In the genomic region with DNA sequence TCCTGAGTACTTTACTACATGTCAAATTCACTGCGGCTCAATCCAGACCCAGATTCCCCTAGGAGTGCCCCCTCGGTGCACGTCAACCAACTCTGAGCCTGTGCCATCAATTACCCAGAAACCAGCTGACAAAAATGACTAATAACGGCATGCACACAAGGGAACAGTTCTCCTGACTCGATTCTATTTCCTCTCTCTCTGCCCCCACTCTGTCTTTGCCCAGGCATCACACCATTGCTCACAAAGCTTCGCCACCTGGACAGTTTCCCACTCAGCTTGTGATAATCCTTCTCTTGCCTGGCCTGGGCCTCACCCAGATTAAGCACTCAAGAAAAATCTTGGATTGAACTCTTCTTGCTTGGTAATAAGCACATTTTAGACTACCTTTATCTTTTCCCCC, we compare ENCODE assay signal across 14 cellular contexts.
A peak's percentile ranks its signal among the peaks of the same experiment; 100 is the strongest.
DNase-seq lines count a peak whose midpoint lies in the region; ATAC-seq and TF ChIP-seq lines count a peak whose summit lies in the region.
"Had no signal": no experiment of that assay in that cellular context is flagged by ENCODE, and none has a peak within 500 bp of the region (broad histone marks: within the 10 kb centered on the region; RNA-seq: fewer than 3 reads in every experiment).

No MANE protein-coding gene starts in this region.

- peak overlapping the region; percentile 70 for H3K27ac ChIP-seq in rectal smooth muscle tissue (ENCODE audit: low read depth, low read length)

- DNase-seq in GM04503 (ENCODE audit: low read depth) (peak; percentile 42), NCI-H524 treated with DMSO at 0.1 percent for 48 hours (lab: John Stamatoyannopoulos, UW) (peak; percentile 18), epithelial cell of esophagus (ENCODE audit: low read depth) (peak; percentile 88), NCI-H146 (lab: John Stamatoyannopoulos, UW) (no peak)
- DNase-seq in activated T-cell treated with anti-CD3 and anti-CD28 coated beads, Interleukin-2, amount 50 U/mL, for 1 hour = no peak
- DNase-seq: activated naive CD8-positive, alpha-beta T cell treated with anti-CD3 and anti-CD28 coated beads, Interleukin-2, amount 10 ng/mL, durations not matched to agents 7 days and 5 days; Caco-2; heart left ventricle; NCI-H2081; PC-3; stimulated activated CD4-positive, alpha-beta T cell treated with anti-CD3 and anti-CD28 coated beads, Interleukin-1b, Interleukin-23, amount 100 ng/mL, for 48 hours had no signal

- TF ChIP-seq CTCF in epithelial cell of esophagus (IDR thresholded peaks at IDR 0.05; ENCODE audit: insufficient read depth, low read depth, low read length, missing control alignments) = no peak

- ATAC-seq in GM18870 (IDR thresholded peaks at IDR 0.05; ENCODE audit: unreplicated experiment) = no peak
- ATAC-seq in GM18505 (IDR thresholded peaks at IDR 0.05; ENCODE audit: unreplicated experiment) = no peak
- ATAC-seq: heart left ventricle, PC-3 had no signal

- no peaks in the 10 kb centered on the region for H3K27me3 ChIP-seq in rectal smooth muscle tissue (ENCODE audit: control insufficient read depth, insufficient read depth, low read length)
- H3K27me3 ChIP-seq: heart left ventricle had no signal

- peaks cover 22% of the 10 kb centered on the region for H3K4me1 ChIP-seq in rectal smooth muscle tissue (ENCODE audit: control insufficient read depth, insufficient read depth, low read length)
- H3K4me1 ChIP-seq: Caco-2 had no signal

- H3K9ac ChIP-seq in rectal smooth muscle tissue (ENCODE audit: low read length) = no peak overlapping the region

- no peak overlapping the region for H3K4me3 ChIP-seq in epithelial cell of esophagus (ENCODE audit: low read length)
- H3K4me3 ChIP-seq in rectal smooth muscle tissue (ENCODE audit: low read length) = no peak overlapping the region
- H3K4me3 ChIP-seq: heart left ventricle had no signal

- no peak for TF ChIP-seq POLR2A in GM18505 (IDR thresholded peaks at IDR 0.05; ENCODE audit: borderline replicate concordance, extremely low read depth, insufficient read depth, insufficient read length)

- H3K36me3 ChIP-seq in rectal smooth muscle tissue (ENCODE audit: control insufficient read depth, insufficient read depth, low read length) = no peaks in the 10 kb centered on the region
- H3K36me3 ChIP-seq: heart left ventricle had no signal

Comparison
In these comparisons a context has a peak if more than half of its experiments do, and no peak if none do; other contexts are left out.
1. DNase-seq: peak in GM04503 (single experiment), NCI-H524 treated with DMSO at 0.1 percent for 48 hours (single experiment) and epithelial cell of esophagus (single experiment); none in NCI-H146 (single experiment) and activated T-cell treated with anti-CD3 and anti-CD28 coated beads, Interleukin-2, amount 50 U/mL, for 1 hour (single experiment).